Comparison of ENCODE assay signal across 8 cellular contexts in the genomic region with DNA sequence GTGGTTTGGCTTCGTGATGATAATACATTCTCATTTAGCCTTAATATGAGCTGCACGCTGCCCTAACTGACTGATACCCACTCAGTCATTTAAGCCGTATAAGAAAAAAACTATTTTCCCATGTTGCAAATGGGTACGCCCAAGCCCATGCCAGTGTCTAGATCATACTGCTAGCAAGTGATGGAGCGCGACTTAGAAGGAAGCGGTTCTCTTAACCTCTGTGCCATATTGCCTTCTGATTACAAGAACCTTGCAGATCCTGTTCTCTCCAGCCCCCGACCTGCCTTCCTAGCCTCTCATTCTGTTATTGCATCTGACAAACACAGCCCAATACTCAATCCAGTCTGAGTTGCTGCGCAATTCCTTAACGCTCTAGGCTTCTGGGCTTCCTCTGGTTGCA. TPM values are rescaled to one million over a fixed set of nuclear protein-coding genes. Genes with fewer than 3 reads are reported as not detected.
DNase-seq lines count a peak whose midpoint lies in the region; ATAC-seq, FAIRE-seq and TF ChIP-seq lines count a peak whose summit lies in the region.

No MANE protein-coding gene starts in this region.

- H3K4ac ChIP-seq in IMR-90 (ENCODE audit: low read depth, low read length): peak overlapping the region; percentile 82

- WGBS in IMR-90 (ENCODE audit: extremely low coverage in 2 of 2, insufficient read length in 1 of 2), 2 experiments: 12% methylated on average over 7 of the region's 10 CpGs; no CpG with 5 or more reads in 1 of the 2 experiments
- 1 to 3% methylated on average over 10 of the region's 10 CpGs for WGBS in body of pancreas, 2 donors
- 10% methylated on average over 10 of the region's 10 CpGs for WGBS in thymus

- in situ Hi-C loops in GM13976 (cut with MboI; ENCODE audit: low sequenced_read_pairs, unreplicated experiment) (no loop called here), IMR-90 (cut with MboI; ENCODE audit: low sequenced_read_pairs) (loop anchor here (10.0 kb wide), 1 partner anchor 1085 kb away; no protein-coding TSS in a partner anchor)

- 0 out of 2 replicates have a peak, but pooled peaks cover 4% of the 10 kb centered on the region for H4K20me1 ChIP-seq in IMR-90 (ENCODE audit: insufficient read depth, low read length)

- POLR2A ChIA-PET in IMR-90 (lab: Charles Lee; ENCODE audit: unreplicated experiment): no interaction called here

- peak overlapping the region; percentile 43; the same call in 1 of the 2 replicates for H3K56ac ChIP-seq in IMR-90 (ENCODE audit: extremely low read depth, insufficient read depth, low read length)

- dilution Hi-C loops in IMR-90 (cut with HindIII; ENCODE audit: low sequenced_read_pairs, unreplicated experiment): no loop called here

- peak overlapping the region; percentile 96 for H3K4me2 ChIP-seq in IMR-90 (ENCODE audit: low read depth, low read length)

- ATAC-seq in IMR-90 (ENCODE audit: low read depth) (peak; percentile 4; the same call in 1 of the 2 replicates), body of pancreas (no peak), left lung (peak; percentile 28), HG02885 (IDR thresholded peaks at IDR 0.05; ENCODE audit: poor library complexity, unreplicated experiment) (no peak)

- TF ChIP-seq POLR2A in IMR-90 (IDR thresholded peaks at IDR 0.05; ENCODE audit: low read depth, low read length) (no peak), body of pancreas (IDR thresholded peaks at IDR 0.05) (no peak)

- H2AK9ac ChIP-seq in IMR-90 (replicated peaks; ENCODE audit: low read depth, low read length, poor library complexity): peak overlapping the region; percentile 60

- H3K9me3 ChIP-seq in IMR-90 (ENCODE audit: control insufficient read depth, insufficient read depth, low read length) (no peaks in the 10 kb centered on the region), body of pancreas (no peaks in the 10 kb centered on the region), left lung (no peaks in the 10 kb centered on the region), thymus (ENCODE audit: control insufficient read depth) (no peaks in the 10 kb centered on the region)

- peak overlapping the region; percentile 11 for H3K23ac ChIP-seq in IMR-90 (ENCODE audit: low read depth, low read length)

- no peak for FAIRE-seq in frontal cortex (lab: Jason Lieb, UNC)

- H2AFZ ChIP-seq in IMR-90 (replicated peaks; ENCODE audit: low read length, poor library complexity): peak overlapping the region; percentile 100

- intact Hi-C loops in IMR-90 (cut with micrococcal nuclease): loop anchor here (5.0 kb wide), 1 partner anchor 292 kb away; no protein-coding TSS in a partner anchor
- intact Hi-C loops in body of pancreas (cut with DNase I): no loop called here
- intact Hi-C loops in left lung (cut with DNase I): no loop called here

- DNase-seq in GM13976 (ENCODE audit: low spot score) (peak; percentile 31), IMR-90 (no peak), body of pancreas (no peak), left lung (no peak), frontal cortex (ENCODE audit: low spot score in 2 of 2) (no peak), NCI-H1436 treated with DMSO at 0.1 percent for 48 hours (lab: John Stamatoyannopoulos, UW) (no peak)

- H4K5ac ChIP-seq in IMR-90 (ENCODE audit: low read depth, low read length): peak overlapping the region; percentile 25

- peaks cover 2% of the 10 kb centered on the region for H3K4me1 ChIP-seq in IMR-90 (ENCODE audit: control insufficient read depth, insufficient read depth, low read length)
- peaks cover 21% of the 10 kb centered on the region for H3K4me1 ChIP-seq in body of pancreas
- peaks cover 19 to 46% of the 10 kb centered on the region in 2 donors for H3K4me1 ChIP-seq in left lung
- peaks cover 15% of the 10 kb centered on the region for H3K4me1 ChIP-seq in thymus (ENCODE audit: control insufficient read depth, insufficient read depth, low read length)

- no peak overlapping the region for H2BK120ac ChIP-seq in IMR-90 (ENCODE audit: low read depth, low read length)

- H3K36me3 ChIP-seq in IMR-90 (ENCODE audit: control insufficient read depth, insufficient read depth, low read length) (peaks cover 4% of the 10 kb centered on the region), body of pancreas (replicated peaks in 1 of 2; ENCODE audit: insufficient read depth in 1 of 2, low read depth in 2 of 2) (no peaks in the 10 kb centered on the region), left lung (peaks cover 0 to 14% of the 10 kb centered on the region in 2 donors), thymus (ENCODE audit: control insufficient read depth, insufficient read depth) (no peaks in the 10 kb centered on the region)

- peaks cover 21 to 71% of the 10 kb centered on the region in 2 experiments for H3K79me1 ChIP-seq in IMR-90 (ENCODE audit: low read depth in 1 of 2, low read length in 2 of 2)

- H2BK20ac ChIP-seq in IMR-90 (ENCODE audit: low read depth, low read length): no peak overlapping the region

- peak overlapping the region; percentile 27 to 93 for H4K8ac ChIP-seq in IMR-90 (ENCODE audit: low read depth in 2 of 2, low read length in 2 of 2)

- H3K27me3 ChIP-seq in IMR-90 (ENCODE audit: control insufficient read depth, insufficient read depth, low read length) (no peaks in the 10 kb centered on the region), body of pancreas (no peaks in the 10 kb centered on the region), left lung (no peaks in the 10 kb centered on the region), thymus (ENCODE audit: control insufficient read depth, insufficient read depth) (no peaks in the 10 kb centered on the region)

- no peak for TF ChIP-seq RAD21 in IMR-90 (IDR thresholded peaks at IDR 0.05; ENCODE audit: low read length)

- no peaks in the 10 kb centered on the region for H3K9me1 ChIP-seq in IMR-90 (ENCODE audit: insufficient read depth, low read length)

- no peak overlapping the region for H3K18ac ChIP-seq in IMR-90 (ENCODE audit: low read depth, low read length)

- peak overlapping the region; percentile 67; the same call in 1 of the 2 replicates for H4K91ac ChIP-seq in IMR-90 (ENCODE audit: insufficient read depth, low read depth, low read length)

- H3K4me3 ChIP-seq in IMR-90 (ENCODE audit: insufficient read depth, low read depth, low read length) (peak overlapping the region; percentile 96), body of pancreas (peak overlapping the region; percentile 47 to 99), left lung (peak overlapping the region; percentile 70 to 84), thymus (ENCODE audit: low read length) (peak overlapping the region; percentile 91)

- peak overlapping the region; percentile 95 for H3K9ac ChIP-seq in IMR-90 (ENCODE audit: low read depth, low read length)

- H3K14ac ChIP-seq in IMR-90 (replicated peaks; ENCODE audit: low read depth, low read length): peak overlapping the region; percentile 16

- CTCF ChIA-PET in IMR-90 (lab: Yijun Ruan, JAX): no interaction called here

- H2BK5ac ChIP-seq in IMR-90 (ENCODE audit: low read depth, low read length, poor library complexity, severe bottlenecking): peak overlapping the region; percentile 83

- TSS peak; percentile 33 for BruUV-seq in IMR-90 (replicated peaks; lab: Mats Ljungman, UMichigan)

- TF ChIP-seq CTCF in GM13976 (IDR thresholded peaks at IDR 0.05; ENCODE audit: borderline replicate concordance, control extremely low read depth, extremely low read depth, insufficient read depth, missing control alignments) (no peak), IMR-90 (conservative IDR thresholded peaks at IDR 0.05; ENCODE audit: low read depth, low read length) (no peak), body of pancreas (IDR thresholded peaks at IDR 0.05) (no peak), left lung (IDR thresholded peaks at IDR 0.05) (no peak)

- H2AK5ac ChIP-seq in IMR-90 (ENCODE audit: low read depth, low read length): peak overlapping the region; percentile 23; the same call in 1 of the 2 replicates

- H2BK15ac ChIP-seq in IMR-90 (ENCODE audit: low read depth, low read length): no peak overlapping the region

- H3K27ac ChIP-seq in IMR-90 (ENCODE audit: insufficient read depth, low read length) (peak overlapping the region; percentile 93), body of pancreas (peak overlapping the region; percentile 66 to 89 (median 69)), left lung (peak overlapping the region; percentile 71 to 80), thymus (ENCODE audit: low read depth) (peak overlapping the region; percentile 64)

TF ChIP-seq in IMR-90, 13 proteins besides CTCF, POLR2A, EP300 and RAD21 (continues in another document):
- TF ChIP-seq BHLHE40 (IDR thresholded peaks at IDR 0.05; ENCODE audit: low read depth, low read length) (no peak), CEBPB (IDR thresholded peaks at IDR 0.05; ENCODE audit: low read depth, low read length) (no peak), SMC3 (IDR thresholded peaks at IDR 0.05; ENCODE audit: low read depth, low read length) (no peak), NFE2L2 (IDR thresholded peaks at IDR 0.05; ENCODE audit: low read depth, low read length) (no peak), RFX5 (IDR thresholded peaks at IDR 0.05; ENCODE audit: low read depth, low read length) (no peak), MAZ (IDR thresholded peaks at IDR 0.05; ENCODE audit: borderline replicate concordance, low read depth, low read length) (no peak), CHD1 (IDR thresholded peaks at IDR 0.05; ENCODE audit: low read depth, low read length) (no peak), MXI1 (IDR thresholded peaks at IDR 0.05; ENCODE audit: borderline replicate concordance, low read depth, low read length) (no peak), RCOR1 (IDR thresholded peaks at IDR 0.05; ENCODE audit: insufficient replicate concordance, low read length) (no peak)
- TF ChIP-seq, protein P1, sequence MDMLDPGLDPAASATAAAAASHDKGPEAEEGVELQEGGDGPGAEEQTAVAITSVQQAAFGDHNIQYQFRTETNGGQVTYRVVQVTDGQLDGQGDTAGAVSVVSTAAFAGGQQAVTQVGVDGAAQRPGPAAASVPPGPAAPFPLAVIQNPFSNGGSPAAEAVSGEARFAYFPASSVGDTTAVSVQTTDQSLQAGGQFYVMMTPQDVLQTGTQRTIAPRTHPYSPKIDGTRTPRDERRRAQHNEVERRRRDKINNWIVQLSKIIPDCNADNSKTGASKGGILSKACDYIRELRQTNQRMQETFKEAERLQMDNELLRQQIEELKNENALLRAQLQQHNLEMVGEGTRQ (IDR thresholded peaks at IDR 0.05; ENCODE audit: low read depth, low read length): no peak

RNA-seq across cellular contexts. Expression of gene GPALPP1, which starts 0.6 kb away (rescaled TPM):
- 10.6 and 25.3 TPM in 2 replicates for total RNA-seq in IMR-90 (2012; rRNA removed)
- 8.2 and 12.5 TPM in 2 replicates for polyA plus RNA-seq in IMR-90 (2012; rRNA removed)
- 2.6 and 3.3 TPM in 2 replicates for polyA plus RNA-seq in IMR-90 (2012; cell fraction: cytosol; rRNA removed)
- polyA plus RNA-seq in IMR-90 (2012; cell fraction: nucleus; rRNA removed; ENCODE audit: low replicate concordance): 10.0 and 29.4 TPM in 2 replicates
- total RNA-seq in body of pancreas: 10 to 100 TPM; 16.2 to 25.2 TPM
- total RNA-seq in left lung: 10 to 100 TPM; 16.3 to 20.8 TPM
- 18.2 TPM for polyA plus RNA-seq in thymus
- 46.9 TPM for total RNA-seq in frontal cortex

RNA-seq across cellular contexts. Expression of gene NUFIP1, which starts 0.7 kb away (rescaled TPM):
- total RNA-seq in IMR-90 (2012; rRNA removed) (1.4 and 2.5 TPM in 2 replicates), body of pancreas (1 to 10 TPM; 1.3 to 1.6 TPM), left lung (1 to 10 TPM; 3.2 to 4.1 TPM), frontal cortex (6.9 TPM)
- polyA plus RNA-seq in IMR-90 (2012; rRNA removed) (2.1 and 2.3 TPM in 2 replicates), thymus (4.1 TPM)
- polyA plus RNA-seq in IMR-90 (2012; cell fraction: cytosol; rRNA removed): 0.90 and 0.99 TPM in 2 replicates
- 0.94 and 1.7 TPM in 2 replicates for polyA plus RNA-seq in IMR-90 (2012; cell fraction: nucleus; rRNA removed; ENCODE audit: low replicate concordance)

Comparison
In these comparisons a context has a peak if more than half of its experiments do, and no peak if none do; other contexts are left out.
1. ATAC-seq: peak in IMR-90 (single experiment) and left lung (single experiment); none in body of pancreas (single experiment) and HG02885 (single experiment).
2. Peak in every context shown above with its lines, with median percentiles within 50 percentile points of each other: H3K27ac ChIP-seq and H3K4me3 ChIP-seq.